ENCODE assay signal across 13 cellular contexts in the genomic region with DNA sequence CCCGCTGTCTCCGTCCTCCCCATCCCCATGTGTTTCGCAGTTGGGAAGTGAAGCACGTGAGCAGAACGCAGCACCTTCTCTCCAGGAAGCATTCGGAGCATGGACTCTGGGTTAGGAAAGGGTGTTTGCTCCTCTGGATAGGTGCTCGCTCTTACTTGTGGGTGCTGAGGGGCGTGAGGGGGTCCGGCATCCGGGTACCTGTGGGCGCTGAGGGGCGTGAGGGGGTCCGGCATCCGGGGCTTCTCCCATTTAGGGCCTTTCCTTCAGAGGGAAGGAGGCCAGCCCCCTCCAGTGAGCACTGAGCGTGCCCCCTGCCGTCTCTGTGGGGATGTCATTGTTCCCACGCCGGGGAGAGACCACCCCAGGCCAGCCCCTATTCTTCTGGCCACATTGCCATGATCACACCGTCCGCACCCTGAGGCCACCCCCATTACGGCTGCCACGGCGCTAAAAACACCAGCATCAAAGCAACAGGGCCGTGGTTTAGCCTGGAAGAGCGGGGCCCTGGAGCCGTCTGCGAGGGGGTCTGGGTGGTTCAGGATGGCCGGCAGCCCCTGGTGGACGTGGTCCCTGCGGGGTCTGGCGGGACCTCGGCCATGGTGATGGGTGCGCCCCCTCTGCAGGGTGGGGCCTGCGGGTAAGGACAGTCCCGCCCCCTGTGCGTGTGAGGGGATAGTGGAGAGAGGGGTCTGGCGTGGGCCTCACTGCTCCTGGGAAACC. TPM values are rescaled to one million over a fixed set of nuclear protein-coding genes. Genes with fewer than 3 reads are reported as not detected.
A peak's percentile ranks its signal among the peaks of the same experiment; 100 is the strongest.
DNase-seq lines count a peak whose midpoint lies in the region; ATAC-seq and TF ChIP-seq lines count a peak whose summit lies in the region.
"Had no signal": no experiment of that assay in that cellular context is flagged by ENCODE, and none has a peak within 500 bp of the region (broad histone marks: within the 10 kb centered on the region; RNA-seq: fewer than 3 reads in every experiment).

No MANE protein-coding gene starts in this region.

- no peak overlapping the region for H3K4me3 Mint-ChIP-seq in stimulated activated naive CD8-positive, alpha-beta T cell treated with anti-CD3 and anti-CD28 coated beads, Interleukin-15, amount 100 ng/mL, for 72 hours
- no peak overlapping the region for H3K4me3 Mint-ChIP-seq in T-helper 17 cell
- H3K4me3 Mint-ChIP-seq in stimulated activated memory B cell treated with anti-CD40 and anti-IgM and Interleukin-4, amounts not matched to agents 10 μg/mL and 1 μg/mL and 100 μg/mL, for 72 hours: no peak overlapping the region
- H3K4me3 Mint-ChIP-seq in type B pancreatic cell: no peak overlapping the region

- H3K36me3 Mint-ChIP-seq in T-helper 17 cell (ENCODE audit: low read depth) (no peaks in the 10 kb centered on the region), type B pancreatic cell (no peaks in the 10 kb centered on the region)
- H3K36me3 Mint-ChIP-seq in stimulated activated memory B cell treated with anti-CD40 and anti-IgM and Interleukin-4, amounts not matched to agents 10 μg/mL and 1 μg/mL and 100 μg/mL, for 72 hours: peaks cover 69% of the 10 kb centered on the region

- H3K27ac Mint-ChIP-seq in stimulated activated naive CD8-positive, alpha-beta T cell treated with anti-CD3 and anti-CD28 coated beads, Interleukin-15, amount 100 ng/mL, for 72 hours: peak overlapping the region in 1 of 2 donors; percentile 71
- H3K27ac Mint-ChIP-seq in T-helper 17 cell (peak overlapping the region; percentile 83), type B pancreatic cell (no peak overlapping the region)
- peak overlapping the region; percentile 82 for H3K27ac Mint-ChIP-seq in stimulated activated memory B cell treated with anti-CD40 and anti-IgM and Interleukin-4, amounts not matched to agents 10 μg/mL and 1 μg/mL and 100 μg/mL, for 72 hours

- H3K4me1 Mint-ChIP-seq in stimulated activated naive CD8-positive, alpha-beta T cell treated with anti-CD3 and anti-CD28 coated beads, Interleukin-15, amount 100 ng/mL, for 72 hours: peaks cover 86% of the 10 kb centered on the region
- H3K4me1 Mint-ChIP-seq in T-helper 17 cell (peaks cover 29% of the 10 kb centered on the region), type B pancreatic cell (ENCODE audit: unreplicated experiment) (peaks cover 12% of the 10 kb centered on the region)
- peaks cover 88% of the 10 kb centered on the region for H3K4me1 Mint-ChIP-seq in stimulated activated memory B cell treated with anti-CD40 and anti-IgM and Interleukin-4, amounts not matched to agents 10 μg/mL and 1 μg/mL and 100 μg/mL, for 72 hours

- no peak for DNase-seq in stimulated activated naive CD8-positive, alpha-beta T cell treated with anti-CD3 and anti-CD28 coated beads, Interleukin-15, amount 100 ng/mL, for 72 hours
- DNase-seq in stimulated activated naive CD8-positive, alpha-beta T cell treated with anti-CD3 and anti-CD28 coated beads, Interleukin-15, Interleukin-2, amounts not matched to agents 100 U/mL and 50 U/mL, for 24 hours: no peak
- DNase-seq in T-helper 17 cell: no peak
- DNase-seq in NCI-H510A (lab: John Stamatoyannopoulos, UW): no peak
- DNase-seq in germinal center (ENCODE audit: low spot score): no peak
- DNase-seq in type B pancreatic cell (ENCODE audit: extremely low spot score, unreplicated experiment): no peak
- DNase-seq: 8988T; Caco-2; CD4-positive, alpha-beta T cell; GDM1; GM23248; HCEC 1CT had no signal

- no peak for TF ChIP-seq CTCF in type B pancreatic cell (conservative IDR thresholded peaks at IDR 0.05)

- no peaks in the 10 kb centered on the region for H3K27me3 Mint-ChIP-seq in stimulated activated naive CD8-positive, alpha-beta T cell treated with anti-CD3 and anti-CD28 coated beads, Interleukin-15, amount 100 ng/mL, for 72 hours
- H3K27me3 Mint-ChIP-seq in T-helper 17 cell (no peaks in the 10 kb centered on the region), type B pancreatic cell (no peaks in the 10 kb centered on the region)
- H3K27me3 Mint-ChIP-seq in stimulated activated memory B cell treated with anti-CD40 and anti-IgM and Interleukin-4, amounts not matched to agents 10 μg/mL and 1 μg/mL and 100 μg/mL, for 72 hours: no peaks in the 10 kb centered on the region
- H3K27me3 Mint-ChIP-seq: CD4-positive, alpha-beta T cell had no signal

- ATAC-seq in stimulated activated naive CD8-positive, alpha-beta T cell treated with anti-CD3 and anti-CD28 coated beads, Interleukin-15, amount 100 ng/mL, for 72 hours: peak; percentile 18
- no peak for ATAC-seq in stimulated activated naive CD8-positive, alpha-beta T cell treated with anti-CD3 and anti-CD28 coated beads, Interleukin-15, Interleukin-2, amounts not matched to agents 100 U/mL and 50 U/mL, for 24 hours
- no peak for ATAC-seq in T-helper 17 cell
- ATAC-seq in stimulated activated memory B cell treated with anti-CD40 and anti-IgM and Interleukin-4, amounts not matched to agents 10 μg/mL and 1 μg/mL and 100 μg/mL, for 72 hours: peak; percentile 18

- no peaks in the 10 kb centered on the region for H3K9me3 Mint-ChIP-seq in stimulated activated naive CD8-positive, alpha-beta T cell treated with anti-CD3 and anti-CD28 coated beads, Interleukin-15, amount 100 ng/mL, for 72 hours
- H3K9me3 Mint-ChIP-seq in stimulated activated memory B cell treated with anti-CD40 and anti-IgM and Interleukin-4, amounts not matched to agents 10 μg/mL and 1 μg/mL and 100 μg/mL, for 72 hours: no peaks in the 10 kb centered on the region
- no peaks in the 10 kb centered on the region for H3K9me3 Mint-ChIP-seq in type B pancreatic cell
- H3K9me3 Mint-ChIP-seq: CD4-positive, alpha-beta T cell had no signal

- H3K9me3 ChIP-seq in T-helper 17 cell (ENCODE audit: control insufficient read depth, low read length, poor library complexity, severe bottlenecking): no peaks in the 10 kb centered on the region
- H3K9me3 ChIP-seq: Caco-2 had no signal

RNA-seq across cellular contexts. Expression of a gene that starts 41.0 kb away (rescaled TPM):
- 10 to 100 TPM; 73.4 to 77.8 TPM for total RNA-seq in T-helper 17 cell
- total RNA-seq in type B pancreatic cell (ENCODE audit: low replicate concordance): 2.7 and 6.1 TPM in 2 replicates

Comparison
In these comparisons a context has a peak if more than half of its experiments do, and no peak if none do; other contexts are left out.
1. ATAC-seq: peak in stimulated activated naive CD8-positive, alpha-beta T cell treated with anti-CD3 and anti-CD28 coated beads, Interleukin-15, amount 100 ng/mL, for 72 hours (single experiment) and stimulated activated memory B cell treated with anti-CD40 and anti-IgM and Interleukin-4, amounts not matched to agents 10 μg/mL and 1 μg/mL and 100 μg/mL, for 72 hours (single experiment); none in stimulated activated naive CD8-positive, alpha-beta T cell treated with anti-CD3 and anti-CD28 coated beads, Interleukin-15, Interleukin-2, amounts not matched to agents 100 U/mL and 50 U/mL, for 24 hours (single experiment) and T-helper 17 cell (single experiment).
2. RNA of a gene that starts 41.0 kb away (total RNA-seq): 73.4 to 77.8 TPM in T-helper 17 cell; 2.7 to 6.1 TPM in type B pancreatic cell; every median in the first group is over 10 times any median in the second.